In genomic region chr1:40851643-40852042, GRCh38 we compare ENCODE assay signal across 18 cellular contexts.
"Had no signal": no experiment of that assay in that cellular context is flagged by ENCODE, and none has a peak within 500 bp of the region (broad histone marks: within the 10 kb centered on the region; RNA-seq: fewer than 3 reads in every experiment).

No MANE protein-coding gene starts in this region.

- H3K4me3 ChIP-seq: gastroesophageal sphincter, left ventricle myocardium inferior, right atrium auricular region, skin epidermis, tibial artery, uterus had no signal

- ATAC-seq: effector memory CD8-positive, alpha-beta T cell; gastroesophageal sphincter; natural killer cell; WTC11 had no signal

- H3K27ac ChIP-seq: brain microvascular endothelial cell, epithelial cell of prostate, gastroesophageal sphincter, left ventricle myocardium inferior, right atrium auricular region, skin epidermis, tibial artery, uterus had no signal

- H3K36me3 ChIP-seq: brain microvascular endothelial cell, gastroesophageal sphincter, left ventricle myocardium inferior, right atrium auricular region, tibial artery, uterus had no signal

- H3K27me3 ChIP-seq: brain microvascular endothelial cell, gastroesophageal sphincter, right atrium auricular region, tibial artery, uterus had no signal

- H3K9me3 ChIP-seq: gastroesophageal sphincter, left ventricle myocardium inferior, right atrium auricular region, tibial artery, uterus had no signal

- DNase-seq: activated CD4-positive, alpha-beta T cell treated with anti-CD3 and anti-CD28 coated beads, Interleukin-2, amount 10 ng/mL, durations not matched to agents 24 days and 14 days; activated CD8-positive, alpha-beta memory T cell treated with anti-CD3 and anti-CD28 coated beads for 24 hours; activated effector memory CD4-positive, alpha-beta T cell treated with Interleukin-2 at 50 U/mL for 16 hours; activated T-cell treated with anti-CD3 and anti-CD28 coated beads for 4 hours; amygdala; brain microvascular endothelial cell; effector memory CD8-positive, alpha-beta T cell; islet precursor cell; left ventricle myocardium inferior; natural killer cell; stimulated activated CD4-positive, alpha-beta T cell treated with anti-CD3 and anti-CD28 coated beads, Interleukin-4, amount 100 ng/mL, for 4 hours; tibial artery; uterus had no signal

- H3K4me1 ChIP-seq: right atrium auricular region, uterus had no signal
